Comparison of ENCODE assay signal across 39 cellular contexts in genomic region chr10:117189557-117189956, GRCh38. TPM values are rescaled to one million over a fixed set of nuclear protein-coding genes. Genes with fewer than 3 reads are reported as not detected.
"Had no signal": no experiment of that assay in that cellular context is flagged by ENCODE, and none has a peak within 500 bp of the region (broad histone marks: within the 10 kb centered on the region; RNA-seq: fewer than 3 reads in every experiment).

No MANE protein-coding gene starts in this region.

- H3K9me3 ChIP-seq: MG63 had no signal

- H3K27me3 ChIP-seq: MG63 had no signal

- H3K27ac ChIP-seq: KMS-11 had no signal

- DNase-seq: Karpas-422, Kasumi-1, MG63, MM.1S, MV-4-11, NCI-H1048, NCI-H1092, NCI-H1092 treated with DMSO at 0.1 percent for 48 hours, NCI-H1105, NCI-H1105 treated with DMSO at 0.1 percent for 48 hours, NCI-H1417, NCI-H1417 treated with DMSO at 0.1 percent for 48 hours, NCI-H1436, NCI-H1436 treated with DMSO at 0.1 percent for 48 hours, NCI-H146, NCI-H1694, NCI-H1694 treated with DMSO at 0.1 percent for 48 hours, NCI-H187, NCI-H187 treated with DMSO at 0.1 percent for 48 hours, NCI-H1930, NCI-H2029, NCI-H2029 treated with DMSO at 0.1 percent for 48 hours, NCI-H2081, NCI-H2081 treated with DMSO at 0.1 percent for 48 hours, NCI-H2107, NCI-H2171, NCI-H2171 treated with DMSO at 0.1 percent for 48 hours, NCI-H2227 treated with DMSO at 0.1 percent for 48 hours, NCI-H226, NCI-H345, NCI-H446, NCI-H446 treated with DMSO at 0.1 percent for 48 hours, NCI-H510A, NCI-H510A treated with DMSO at 0.1 percent for 48 hours had no signal

- H3K36me3 ChIP-seq: MG63 had no signal

- H3K4me3 ChIP-seq: MG63 had no signal

RNA-seq across cellular contexts. Expression of gene KCNK18, which starts 7.7 kb away (rescaled TPM):
- total RNA-seq: LHCN-M2, M059J, MCF 10A, NCI-H460 had no signal

RNA-seq across cellular contexts. Expression of gene SLC18A2, which starts 51.4 kb away (rescaled TPM):
- total RNA-seq: LHCN-M2, M059J, MCF 10A had no signal

RNA-seq across cellular contexts. Expression of gene VAX1, which starts 51.5 kb away (rescaled TPM):
- total RNA-seq: LHCN-M2, M059J, MCF 10A had no signal
